8 cellular contexts compared by ENCODE assay signal in genomic region chr13:80979035-80979641, GRCh38.
DNase-seq lines count a peak whose midpoint lies in the region; ATAC-seq, FAIRE-seq and TF ChIP-seq lines count a peak whose summit lies in the region.

No MANE protein-coding gene starts in this region.

- no peaks in the 10 kb centered on the region for H3K4me1 Mint-ChIP-seq in activated CD4-positive, alpha-beta memory T cell treated with anti-CD3 and anti-CD28 coated beads, Interleukin-2, amount 10 ng/mL, durations not matched to agents 7 days and 5 days

- peaks cover 0 to 9% (median 0%) of the 10 kb centered on the region in 12 donors for H3K9me3 ChIP-seq in heart left ventricle

- H3K27me3 ChIP-seq in heart left ventricle, result no peaks in the 10 kb centered on the region

- H3K4me1 ChIP-seq in heart left ventricle, result no peaks in the 10 kb centered on the region

- intact Hi-C loops in heart left ventricle (cut with DNase I), result loop anchor here in 6 of 10 donors (2.0 to 5.0 kb wide), 3 partner anchors 38 to 42 kb away; no protein-coding TSS in a partner anchor

- no peaks in the 10 kb centered on the region for H3K27me3 Mint-ChIP-seq in activated CD4-positive, alpha-beta memory T cell treated with anti-CD3 and anti-CD28 coated beads, Interleukin-2, amount 10 ng/mL, durations not matched to agents 7 days and 5 days

- no peak overlapping the region for H3K27ac Mint-ChIP-seq in activated CD4-positive, alpha-beta memory T cell treated with anti-CD3 and anti-CD28 coated beads, Interleukin-2, amount 10 ng/mL, durations not matched to agents 7 days and 5 days

- TF ChIP-seq POLR2A in heart left ventricle (IDR thresholded peaks at IDR 0.05), result no peak

- FAIRE-seq in D721Med (lab: Jason Lieb, UNC), result peak; percentile 69

- CTCF ChIA-PET in activated CD4-positive, alpha-beta memory T cell treated with anti-CD3 and anti-CD28 coated beads, Interleukin-2, amount 10 ng/mL, durations not matched to agents 7 days and 5 days (lab: Charles Lee), result interaction anchor here (1.0 kb wide), 1 partner anchor 38 kb away, joined by 6 read pairs; no protein-coding TSS in a partner anchor

- TF ChIP-seq CTCF in D721Med (IDR thresholded peaks at IDR 0.05; ENCODE audit: insufficient read depth, missing control alignments) (peak; percentile 85), heart left ventricle (IDR thresholded peaks at IDR 0.05) (peak; percentile 75 to 90 (median 84))

- no peaks in the 10 kb centered on the region for H3K36me3 ChIP-seq in heart left ventricle

- 38 to 44% (median 42%) methylated on average over 9 of the region's 9 CpGs for WGBS in heart left ventricle, 4 donors

- H3K4me3 ChIP-seq in heart left ventricle, result no peak overlapping the region

- no peaks in the 10 kb centered on the region for H3K36me3 Mint-ChIP-seq in activated CD4-positive, alpha-beta memory T cell treated with anti-CD3 and anti-CD28 coated beads, Interleukin-2, amount 10 ng/mL, durations not matched to agents 7 days and 5 days (ENCODE audit: low read depth)

- POLR2A ChIA-PET in activated CD4-positive, alpha-beta memory T cell treated with anti-CD3 and anti-CD28 coated beads, Interleukin-2, amount 10 ng/mL, durations not matched to agents 7 days and 5 days (lab: Charles Lee), result no interaction called here

- ATAC-seq in GM19023 (IDR thresholded peaks at IDR 0.05; ENCODE audit: unreplicated experiment) (peak; percentile 86), HG03095 (IDR thresholded peaks at IDR 0.05; ENCODE audit: unreplicated experiment) (peak; percentile 91), heart left ventricle (peak in 2 of 4 donors; percentile 52 to 60)

- H3K27ac ChIP-seq in heart left ventricle, result no peak overlapping the region

- no peak for DNase-seq in D721Med (ENCODE audit: insufficient read length, low spot score)
- DNase-seq in NCI-H2196 treated with DMSO at 0.1 percent for 48 hours (lab: John Stamatoyannopoulos, UW; ENCODE audit: unreplicated experiment), result peak; percentile 0
- DNase-seq in activated CD4-positive, alpha-beta memory T cell treated with anti-CD3 and anti-CD28 coated beads, Interleukin-2, amount 10 ng/mL, durations not matched to agents 7 days and 5 days, result peak; percentile 21
- DNase-seq in heart left ventricle, result peak in 3 of 5 donors; percentile 25 to 34 (median 28)
- DNase-seq in renal cortical epithelial cell (ENCODE audit: low read depth), result peak; percentile 74
- no peak for DNase-seq in T1000 (lab: John Stamatoyannopoulos, UW)

- no peak overlapping the region for H3K4me3 Mint-ChIP-seq in activated CD4-positive, alpha-beta memory T cell treated with anti-CD3 and anti-CD28 coated beads, Interleukin-2, amount 10 ng/mL, durations not matched to agents 7 days and 5 days

- peaks cover 2% of the 10 kb centered on the region for H3K9me3 Mint-ChIP-seq in activated CD4-positive, alpha-beta memory T cell treated with anti-CD3 and anti-CD28 coated beads, Interleukin-2, amount 10 ng/mL, durations not matched to agents 7 days and 5 days

Comparison
In these comparisons a context has a peak if more than half of its experiments do, and no peak if none do; other contexts are left out.
1. DNase-seq: peak in NCI-H2196 treated with DMSO at 0.1 percent for 48 hours (single experiment), activated CD4-positive, alpha-beta memory T cell treated with anti-CD3 and anti-CD28 coated beads, Interleukin-2, amount 10 ng/mL, durations not matched to agents 7 days and 5 days (single experiment), heart left ventricle (3 of 5) and renal cortical epithelial cell (single experiment); none in D721Med (single experiment) and T1000 (single experiment).